Comparison of ENCODE assay signal across 9 cellular contexts in genomic region chr18:45755936-45756335, GRCh38. TPM values are rescaled to one million over a fixed set of nuclear protein-coding genes. Genes with fewer than 3 reads are reported as not detected.
DNase-seq lines count a peak whose midpoint lies in the region; ATAC-seq and TF ChIP-seq lines count a peak whose summit lies in the region.
"Had no signal": no experiment of that assay in that cellular context is flagged by ENCODE, and none has a peak within 500 bp of the region (broad histone marks: within the 10 kb centered on the region; RNA-seq: fewer than 3 reads in every experiment).

No MANE protein-coding gene starts in this region.

- 2% methylated on average over 3 of the region's 3 CpGs for WGBS in esophagus muscularis mucosa

- H3K4me1 Mint-ChIP-seq in HFFc6 (ENCODE audit: low read depth): peaks cover 48% of the 10 kb centered on the region

- ATAC-seq in sciatic nerve (peak; percentile 73), HG03354 (IDR thresholded peaks at IDR 0.05; ENCODE audit: poor library complexity, severe bottlenecking, unreplicated experiment) (no peak)

- H3K9me3 Mint-ChIP-seq in HFFc6: no peaks in the 10 kb centered on the region

- H3K36me3 ChIP-seq in SJSA1: no peaks in the 10 kb centered on the region
- H3K36me3 ChIP-seq in esophagus muscularis mucosa: no peaks in the 10 kb centered on the region

- no peak overlapping the region for H3K4me3 ChIP-seq in SJSA1
- no peak overlapping the region for H3K4me3 ChIP-seq in esophagus muscularis mucosa

- peak overlapping the region; percentile 1; the same call in 1 of the 2 replicates for H3K27ac ChIP-seq in SJSA1
- no peak overlapping the region for H3K27ac ChIP-seq in esophagus muscularis mucosa (replicated peaks in 1 of 4)

- intact Hi-C loops in sciatic nerve (cut with DNase I) (no loop called here), esophagus muscularis mucosa (cut with DNase I) (no loop called here)

- TF ChIP-seq POLR2A in esophagus muscularis mucosa (IDR thresholded peaks at IDR 0.05; ENCODE audit: low read depth): no peak

- no peaks in the 10 kb centered on the region for H3K36me3 Mint-ChIP-seq in HFFc6 (ENCODE audit: low read depth)

- TF ChIP-seq CTCF in HFFc6 (IDR thresholded peaks at IDR 0.05) (no peak), esophagus muscularis mucosa (IDR thresholded peaks at IDR 0.05) (no peak)

- H3K27ac Mint-ChIP-seq in HFFc6: no peak overlapping the region

- H3K27me3 ChIP-seq in SJSA1 (replicated peaks) (no peaks in the 10 kb centered on the region), esophagus muscularis mucosa (peaks cover 0 to 14% (median 0%) of the 10 kb centered on the region in 4 donors)

- no peaks in the 10 kb centered on the region for H3K9me3 ChIP-seq in SJSA1 (replicated peaks)
- H3K9me3 ChIP-seq in esophagus muscularis mucosa: no peaks in the 10 kb centered on the region

- H3K4me1 ChIP-seq in SJSA1 (replicated peaks) (peaks cover 18% of the 10 kb centered on the region), esophagus muscularis mucosa (peaks cover 10 to 13% (median 11%) of the 10 kb centered on the region in 4 donors)

- H3K27me3 Mint-ChIP-seq in HFFc6 (ENCODE audit: insufficient read depth): no peaks in the 10 kb centered on the region; the same call in 1 of the 2 replicates

- no peak for TF ChIP-seq EP300 in esophagus muscularis mucosa (IDR thresholded peaks at IDR 0.05)

- no peak for DNase-seq in HFFc6
- peak; percentile 74 to 75 for DNase-seq in SJSA1 (ENCODE audit: low read depth in 1 of 2, low spot score in 2 of 2)
- DNase-seq in glomerular endothelial cell (ENCODE audit: extremely low read depth, low read depth, low spot score): peak; percentile 96
- DNase-seq in sciatic nerve (ENCODE audit: low spot score): peak; percentile 60
- no peak for DNase-seq in stimulated activated CD4-positive, alpha-beta T cell treated with anti-CD3 and anti-CD28 coated beads, Interleukin-1b, Interleukin-23, amount 100 ng/mL, for 48 hours
- DNase-seq in occipital lobe (lab: John Stamatoyannopoulos, UW): no peak
- no peak for DNase-seq in esophagus muscularis mucosa (ENCODE audit: extremely low spot score)
- DNase-seq: Karpas-422 had no signal

- peak overlapping the region; percentile 17; the same call in 1 of the 2 replicates for H3K4me3 Mint-ChIP-seq in HFFc6

RNA-seq across cellular contexts. Expression of gene SLC14A1, which starts 32.0 kb away (rescaled TPM):
- 1 to 10 TPM in 1 of 6 experiments, under 1 TPM in 5; 0.24 to 1.3 (median 0.73) TPM for total RNA-seq in HFFc6 (2021; fragmentation: NEBNext Ultra II Directional; extraction: Animal tissue kit (Norgen Biotek cat#: 25700))
- total RNA-seq in SJSA1 (2014; rRNA removed; shearing (Covaris generic)): 5.1 and 7.8 TPM in 2 replicates
- 0.34 and 0.53 TPM in 2 replicates for total RNA-seq in glomerular endothelial cell
- total RNA-seq in sciatic nerve: 5.5 TPM
- 4.1 TPM for total RNA-seq in occipital lobe
- 1 to 10 TPM in 3 of 4 donors, under 1 TPM in 1; 0.42 to 4.8 (median 1.5) TPM for total RNA-seq in esophagus muscularis mucosa

Comparison
In these comparisons a context has a peak if more than half of its experiments do, and no peak if none do; other contexts are left out.
1. DNase-seq: peak in SJSA1 (2 of 2), glomerular endothelial cell (single experiment) and sciatic nerve (single experiment); none in HFFc6 (single experiment), stimulated activated CD4-positive, alpha-beta T cell treated with anti-CD3 and anti-CD28 coated beads, Interleukin-1b, Interleukin-23, amount 100 ng/mL, for 48 hours (single experiment), occipital lobe (single experiment) and esophagus muscularis mucosa (single experiment).